Comparison of ENCODE assay signal across 20 cellular contexts in genomic region chr1:230048322-230048721, GRCh38. TPM values are rescaled to one million over a fixed set of nuclear protein-coding genes. Genes with fewer than 3 reads are reported as not detected.
DNase-seq lines count a peak whose midpoint lies in the region; ATAC-seq, FAIRE-seq and TF ChIP-seq lines count a peak whose summit lies in the region.
"Had no signal": no experiment of that assay in that cellular context is flagged by ENCODE, and none has a peak within 500 bp of the region (broad histone marks: within the 10 kb centered on the region; RNA-seq: fewer than 3 reads in every experiment).

No MANE protein-coding gene starts in this region.

- H3K27ac ChIP-seq in HepG2 (ENCODE audit: extremely low read length, insufficient read depth, low read length) (no peak overlapping the region), right lobe of liver (no peak overlapping the region), uterus (no peak overlapping the region)
- H3K27ac ChIP-seq: BLaER1, HL-60 had no signal

- TF ChIP-seq EP300 in HepG2 (IDR thresholded peaks at IDR 0.05; ENCODE audit: low read depth in 2 of 2, low read length in 2 of 2) (no peak), HepG2 (CRISPR knock-in tag; IDR thresholded peaks at IDR 0.05; ENCODE audit: borderline replicate concordance) (no peak)

- CTCF ChIA-PET in HepG2 (lab: Yijun Ruan, JAX; ENCODE audit: low intra/inter-chr PET ratio, low total read pairs): no interaction called here

- no peaks in the 10 kb centered on the region for H3K36me3 ChIP-seq in HepG2 (replicated peaks in 1 of 2; ENCODE audit: control insufficient read depth in 1 of 2, insufficient read depth in 2 of 2, low read length in 2 of 2)
- no peaks in the 10 kb centered on the region for H3K36me3 ChIP-seq in right lobe of liver
- H3K36me3 ChIP-seq in uterus: no peaks in the 10 kb centered on the region
- H3K36me3 ChIP-seq: BLaER1 had no signal

- H3K27ac Mint-ChIP-seq in nephron progenitor cell: no peak overlapping the region
- H3K27ac Mint-ChIP-seq: CD4-positive, alpha-beta memory T cell; GM23338; H9 had no signal

- TF ChIP-seq CTCF in HepG2 (CRISPR knock-in tag; IDR thresholded peaks at IDR 0.05) (no peak), right lobe of liver (IDR thresholded peaks at IDR 0.05) (no peak), nephron progenitor cell (IDR thresholded peaks at IDR 0.05) (no peak), uterus (IDR thresholded peaks at IDR 0.05) (no peak)

- H3K9me3 ChIP-seq in HepG2 (ENCODE audit: low read length) (no peaks in the 10 kb centered on the region), right lobe of liver (no peaks in the 10 kb centered on the region), uterus (no peaks in the 10 kb centered on the region)
- H3K9me3 ChIP-seq: BLaER1 had no signal

- BruUV-seq in HepG2 (replicated peaks; lab: Mats Ljungman, UMichigan): no TSS peak

- DNase-seq in HepG2 (ENCODE audit: low spot score) (no peak), right lobe of liver (no peak), amniotic epithelial cell (ENCODE audit: low read depth) (peak; percentile 30), nephron progenitor cell (no peak), activated T-cell treated with anti-CD3 and anti-CD28 coated beads for 4 hours (no peak), uterus (no peak)
- DNase-seq: 8988T; CD4-positive, alpha-beta memory T cell; DMS153; DMS79; GDM1; H9 had no signal

- peaks cover 3% of the 10 kb centered on the region for H3K9me3 Mint-ChIP-seq in nephron progenitor cell
- H3K9me3 Mint-ChIP-seq: CD4-positive, alpha-beta memory T cell; GM23338; H9 had no signal

- H3K27me3 ChIP-seq in HepG2 (ENCODE audit: control insufficient read depth in 1 of 2, insufficient read depth in 2 of 2, low read length in 2 of 2) (no peaks in the 10 kb centered on the region; a peak in 1 of 5 replicates), right lobe of liver (no peaks in the 10 kb centered on the region), uterus (no peaks in the 10 kb centered on the region)
- H3K27me3 ChIP-seq: BLaER1 had no signal

- peaks cover 26% of the 10 kb centered on the region for H3K4me1 Mint-ChIP-seq in nephron progenitor cell

- H3K79me2 ChIP-seq in HepG2 (ENCODE audit: insufficient read depth, low read length): no peaks in the 10 kb centered on the region

- in situ Hi-C loops in HepG2 (cut with HindIII; ENCODE audit: extremely low pct_ligation_motif_present, low pct_unique_long_range_greater_than_20kb): no loop called here

- H3K36me3 Mint-ChIP-seq in nephron progenitor cell (ENCODE audit: low read depth): no peaks in the 10 kb centered on the region
- H3K36me3 Mint-ChIP-seq: CD14-positive monocyte; CD4-positive, alpha-beta memory T cell had no signal

- TF ChIP-seq POLR2A in HepG2 (IDR thresholded peaks at IDR 0.05; ENCODE audit: insufficient read depth in 1 of 2, low read depth in 2 of 2, low read length in 2 of 2) (no peak), right lobe of liver (IDR thresholded peaks at IDR 0.05) (no peak), uterus (IDR thresholded peaks at IDR 0.05) (no peak)

- H2AFZ ChIP-seq in HepG2 (ENCODE audit: low read length): no peak overlapping the region
- H2AFZ ChIP-seq: GM23338 had no signal

- no peak overlapping the region for H3K4me3 ChIP-seq in HepG2 (replicated peaks in 1 of 3; ENCODE audit: insufficient read depth in 1 of 3, low read depth in 2 of 3, low read length in 3 of 3)
- no peak overlapping the region for H3K4me3 ChIP-seq in right lobe of liver
- H3K4me3 ChIP-seq in uterus: no peak overlapping the region
- H3K4me3 ChIP-seq: BLaER1, GM23338 had no signal

- ATAC-seq in HepG2 (no peak), right lobe of liver (no peak), HG02885 (IDR thresholded peaks at IDR 0.05; ENCODE audit: poor library complexity, unreplicated experiment) (no peak)

- 44% methylated on average over 2 of the region's 2 CpGs for WGBS in HepG2 (ENCODE audit: low lambda C conversion rate)
- WGBS in right lobe of liver (ENCODE audit: insufficient coverage, low coverage, low lambda C conversion rate, missing lambda C conversion rate): 75% methylated on average over 2 of the region's 2 CpGs

- H4K20me1 ChIP-seq in HepG2 (ENCODE audit: insufficient read depth, low read length): no peaks in the 10 kb centered on the region
- H4K20me1 ChIP-seq: BLaER1 had no signal

- no peak for TF ChIP-seq RAD21 in HepG2 (CRISPR knock-in tag; IDR thresholded peaks at IDR 0.05)

- intact Hi-C loops in HepG2 (cut with micrococcal nuclease; ENCODE audit: unreplicated experiment): no loop called here
- intact Hi-C loops in right lobe of liver (cut with DNase I): no loop called here
- intact Hi-C loops in uterus (cut with DNase I; ENCODE audit: low total_unique reads): no loop called here

- H3K27me3 Mint-ChIP-seq in nephron progenitor cell (ENCODE audit: low read depth, poor library complexity): peaks cover 8% of the 10 kb centered on the region

- H3K4me3 Mint-ChIP-seq in nephron progenitor cell: peak overlapping the region; percentile 2
- H3K4me3 Mint-ChIP-seq: CD14-positive monocyte; CD4-positive, alpha-beta memory T cell; GM23338; H9 had no signal

- H3K4me2 ChIP-seq in HepG2 (ENCODE audit: low read depth, low read length): no peak overlapping the region
- H3K4me2 ChIP-seq: BLaER1, GM23338 had no signal

- no peak overlapping the region for H3K9ac ChIP-seq in HepG2 (ENCODE audit: insufficient read depth, low read depth, low read length)
- H3K9ac ChIP-seq: BLaER1 had no signal

- H3K4me1 ChIP-seq in HepG2 (ENCODE audit: insufficient read depth, low read length): peaks cover 23% of the 10 kb centered on the region
- no peaks in the 10 kb centered on the region for H3K4me1 ChIP-seq in right lobe of liver
- H3K4me1 ChIP-seq in uterus: no peaks in the 10 kb centered on the region

- FAIRE-seq in HepG2 (lab: Jason Lieb, UNC): no peak
- FAIRE-seq: GM12892, GM18507, HTR-8/SVneo had no signal

- POLR2A ChIA-PET in HepG2 (lab: Yijun Ruan, JAX): no interaction called here

TF ChIP-seq in HepG2, 621 proteins besides CTCF, POLR2A, EP300 and RAD21:
- TF ChIP-seq CEBPB (IDR thresholded peaks at IDR 0.05; ENCODE audit: borderline replicate concordance, low read depth, low read length): peak; percentile 23; the same call in 1 of the 2 replicates
- TF ChIP-seq IRF1 (CRISPR knock-in tag; IDR thresholded peaks at IDR 0.05; ENCODE audit: low read depth): no peak

RNA-seq across cellular contexts. Expression of gene GALNT2, which starts 18.7 kb away (rescaled TPM):
- total RNA-seq in HepG2 (2016; rRNA removed; fragmentation: Illumina TruSeq; extraction: Trizol) (18.1 and 39.6 TPM in 2 replicates), right lobe of liver (100 to 1,000 TPM in 4 of 6 experiments, 10 to 100 TPM in 2; 58.0 to 152 (median 131) TPM), uterus (10 to 100 TPM; 13.6 to 51.6 (median 39.6) TPM)
- total RNA-seq in HepG2 (2016; cell fraction: cytosol; rRNA removed; fragmentation: Illumina TruSeq; extraction: Trizol; ENCODE audit: low read depth): 5.4 TPM in 2 replicates
- 15.0 and 40.1 TPM in 2 replicates for total RNA-seq in HepG2 (2016; cell fraction: insoluble cytoplasmic fraction; rRNA removed; fragmentation: Illumina TruSeq; extraction: Trizol)
- total RNA-seq in HepG2 (2016; cell fraction: membrane; rRNA removed; fragmentation: Illumina TruSeq; extraction: Trizol): 12.5 and 13.0 TPM in 2 replicates
- 37.9 and 44.3 TPM in 2 replicates for total RNA-seq in HepG2 (2016; cell fraction: nucleus; rRNA removed; fragmentation: Illumina TruSeq; extraction: Trizol)
- 39.3 and 44.2 TPM in 2 replicates for polyA plus RNA-seq in HepG2 (2011; rRNA removed)
- 49.4 and 53.3 TPM in 2 replicates for polyA plus RNA-seq in HepG2 (2011; cell fraction: cytosol; rRNA removed)
- polyA plus RNA-seq in HepG2 (2011; cell fraction: nucleus; rRNA removed): 41.5 and 42.3 TPM in 2 replicates
- 62.4 and 72.1 TPM in 2 replicates for polyA plus RNA-seq in HepG2 (2012)
- 5.6 and 5.7 TPM in 2 replicates for polyA plus RNA-seq in HepG2 (2016; cell fraction: cytosol; fragmentation: Illumina TruSeq; extraction: Trizol; ENCODE audit: low read depth)
- 17.3 and 20.6 TPM in 2 replicates for polyA plus RNA-seq in HepG2 (2016; cell fraction: insoluble cytoplasmic fraction; fragmentation: Illumina TruSeq; extraction: Trizol; ENCODE audit: low read depth)
- 9.2 TPM in 2 replicates for polyA plus RNA-seq in HepG2 (2016; cell fraction: membrane; fragmentation: Illumina TruSeq; extraction: Trizol; ENCODE audit: low read depth)
- polyA plus RNA-seq in HepG2 (2016; cell fraction: nucleus; fragmentation: Illumina TruSeq; extraction: Trizol; ENCODE audit: insufficient read depth, low read depth): 63.7 and 66.5 TPM in 2 replicates
- polyA minus RNA-seq in HepG2 (2011; rRNA and poly(A)+ RNA removed; ENCODE audit: low replicate concordance): 56.6 and 150 TPM in 2 replicates
- polyA minus RNA-seq in HepG2 (2011; cell fraction: cytosol; rRNA and poly(A)+ RNA removed): 31.7 and 33.5 TPM in 2 replicates
- polyA minus RNA-seq in HepG2 (2011; cell fraction: nucleus; rRNA and poly(A)+ RNA removed): 30.0 and 30.1 TPM in 2 replicates
